Comparison of ENCODE assay signal across 8 cellular contexts in genomic region chr21:44338971-44339910, GRCh38. TPM values are rescaled to one million over a fixed set of nuclear protein-coding genes. Genes with fewer than 3 reads are reported as not detected.
DNase-seq lines count a peak whose midpoint lies in the region; ATAC-seq and TF ChIP-seq lines count a peak whose summit lies in the region.

Gene CFAP410 (minus strand): TSS chr21:44339390. CDS start chr21:44339194, 196 bp downstream.

- H3K9me3 ChIP-seq in BLaER1 treated with 17β-estradiol and CSF1 and Interleukin-3, amounts not matched to agents 10 nM and 100 nM (replicated peaks in 1 of 11): no peaks in the 10 kb centered on the region
- H3K9me3 ChIP-seq in colonic mucosa: no peaks in the 10 kb centered on the region

- ATAC-seq in GM19351 (IDR thresholded peaks at IDR 0.05; ENCODE audit: unreplicated experiment): peak; percentile 92
- peak; percentile 82 for ATAC-seq in HG03520 (IDR thresholded peaks at IDR 0.05; ENCODE audit: unreplicated experiment)
- ATAC-seq in left colon: peak; percentile 82

- peak within 1 kb of the TSS; percentile 90 to 99 (median 95) for H3K4me2 ChIP-seq in BLaER1 treated with 17β-estradiol and CSF1 and Interleukin-3, amounts not matched to agents 10 nM and 100 nM

- peak within 1 kb of the TSS; percentile 86 to 98 (median 93) for H3K27ac ChIP-seq in BLaER1 treated with 17β-estradiol and CSF1 and Interleukin-3, amounts not matched to agents 10 nM and 100 nM
- peak within 1 kb of the TSS; percentile 97 for H3K27ac ChIP-seq in colonic mucosa

- H3K36me3 ChIP-seq in BLaER1 treated with 17β-estradiol and CSF1 and Interleukin-3, amounts not matched to agents 10 nM and 100 nM: peaks cover 0 to 22% (median 8%) of the 10 kb centered on the region in 11 experiments; a peak in 11 of 22 replicates
- no peaks in the 10 kb centered on the region for H3K36me3 ChIP-seq in colonic mucosa

- peak within 1 kb of the TSS; percentile 93 for H3K4me3 Mint-ChIP-seq in activated CD4-positive, alpha-beta T cell treated with anti-CD3 and anti-CD28 coated beads, Interleukin-2, amount 10 ng/mL, durations not matched to agents 24 days and 14 days

- no peaks in the 10 kb centered on the region for H3K9me3 Mint-ChIP-seq in activated CD4-positive, alpha-beta T cell treated with anti-CD3 and anti-CD28 coated beads, Interleukin-2, amount 10 ng/mL, durations not matched to agents 24 days and 14 days

- H3K27me3 ChIP-seq in BLaER1 treated with 17β-estradiol and CSF1 and Interleukin-3, amounts not matched to agents 10 nM and 100 nM: peaks cover 0 to 1% (median 0%) of the 10 kb centered on the region in 11 experiments; a peak in 1 of 22 replicates
- H3K27me3 ChIP-seq in colonic mucosa: no peaks in the 10 kb centered on the region

- H3K4me1 ChIP-seq in BLaER1 treated with 17β-estradiol and CSF1 and Interleukin-3, amounts not matched to agents 10 nM and 100 nM: peaks cover 28 to 76% (median 68%) of the 10 kb centered on the region in 10 experiments
- no peaks in the 10 kb centered on the region for H3K4me1 ChIP-seq in colonic mucosa

- peaks cover 4% of the 10 kb centered on the region for H3K36me3 Mint-ChIP-seq in activated CD4-positive, alpha-beta T cell treated with anti-CD3 and anti-CD28 coated beads, Interleukin-2, amount 10 ng/mL, durations not matched to agents 24 days and 14 days (ENCODE audit: low read depth)

- H3K4me1 Mint-ChIP-seq in activated CD4-positive, alpha-beta T cell treated with anti-CD3 and anti-CD28 coated beads, Interleukin-2, amount 10 ng/mL, durations not matched to agents 24 days and 14 days: peaks cover 13% of the 10 kb centered on the region

- peak; percentile 84 for DNase-seq in NCI-H526 treated with DMSO at 0.1 percent for 48 hours (lab: John Stamatoyannopoulos, UW)
- peak; percentile 99 for DNase-seq in activated CD4-positive, alpha-beta T cell treated with anti-CD3 and anti-CD28 coated beads, Interleukin-2, amount 10 ng/mL, durations not matched to agents 24 days and 14 days
- peak; percentile 91 for DNase-seq in colonic mucosa
- DNase-seq in left colon: peak; percentile 92 to 94
- peak; percentile 88 to 93 for DNase-seq in stimulated activated CD4-positive, alpha-beta T cell treated with anti-CD3 and anti-CD28 coated beads, Interleukin-1b, Interleukin-23, amount 100 ng/mL, for 4 hours (ENCODE audit: low read depth in 2 of 2)

- TF ChIP-seq CTCF in colonic mucosa (IDR thresholded peaks at IDR 0.05): no peak

- peak within 1 kb of the TSS; percentile 86 to 96 (median 90) for H3K9ac ChIP-seq in BLaER1 treated with 17β-estradiol and CSF1 and Interleukin-3, amounts not matched to agents 10 nM and 100 nM
- peak within 1 kb of the TSS; percentile 68 to 96 for H3K9ac ChIP-seq in colonic mucosa (ENCODE audit: low read depth in 2 of 2, low read length in 2 of 2)

- peak within 1 kb of the TSS; percentile 66 to 93 (median 76) for H3K4me3 ChIP-seq in BLaER1 treated with 17β-estradiol and CSF1 and Interleukin-3, amounts not matched to agents 10 nM and 100 nM
- peak within 1 kb of the TSS; percentile 83 for H3K4me3 ChIP-seq in colonic mucosa

- peaks cover 0 to 18% (median 0%) of the 10 kb centered on the region in 11 experiments; a peak in 9 of 22 replicates for H4K20me1 ChIP-seq in BLaER1 treated with 17β-estradiol and CSF1 and Interleukin-3, amounts not matched to agents 10 nM and 100 nM

- H3K27me3 Mint-ChIP-seq in activated CD4-positive, alpha-beta T cell treated with anti-CD3 and anti-CD28 coated beads, Interleukin-2, amount 10 ng/mL, durations not matched to agents 24 days and 14 days: no peaks in the 10 kb centered on the region

- intact Hi-C loops in activated CD4-positive, alpha-beta T cell treated with anti-CD3 and anti-CD28 coated beads, Interleukin-2, amount 10 ng/mL, durations not matched to agents 24 days and 14 days (cut with micrococcal nuclease): loop anchor here (1.0 to 5.0 kb wide), 7 partner anchors 42 to 1848 kb away; partner anchors contain the start of genes LRRC3, PCBP3, PKNOX1 and PTTG1IP
- intact Hi-C loops in colonic mucosa (cut with DNase I): no loop called here
- intact Hi-C loops in left colon (cut with DNase I, micrococcal nuclease): no loop called here

- peak within 1 kb of the TSS; percentile 92 for H3K27ac Mint-ChIP-seq in activated CD4-positive, alpha-beta T cell treated with anti-CD3 and anti-CD28 coated beads, Interleukin-2, amount 10 ng/mL, durations not matched to agents 24 days and 14 days

RNA-seq across cellular contexts. Expression of gene CFAP410, which starts in this region (rescaled TPM):
- 15.1 and 18.5 TPM in 2 replicates for total RNA-seq in activated CD4-positive, alpha-beta T cell treated with anti-CD3 and anti-CD28 coated beads, Interleukin-2, amount 10 ng/mL, durations not matched to agents 24 days and 14 days
- total RNA-seq in colonic mucosa (10 to 100 TPM; 19.8 to 21.4 TPM), left colon (10 to 100 TPM; 21.4 to 24.7 TPM)

Comparison
In these comparisons a context has a peak if more than half of its experiments do, and no peak if none do; other contexts are left out.
1. Peak in every context shown above with its lines: DNase-seq, ATAC-seq, H3K4me3 ChIP-seq and H3K27ac ChIP-seq.